ENCODE assay signal across 8 cellular contexts in the genomic region with DNA sequence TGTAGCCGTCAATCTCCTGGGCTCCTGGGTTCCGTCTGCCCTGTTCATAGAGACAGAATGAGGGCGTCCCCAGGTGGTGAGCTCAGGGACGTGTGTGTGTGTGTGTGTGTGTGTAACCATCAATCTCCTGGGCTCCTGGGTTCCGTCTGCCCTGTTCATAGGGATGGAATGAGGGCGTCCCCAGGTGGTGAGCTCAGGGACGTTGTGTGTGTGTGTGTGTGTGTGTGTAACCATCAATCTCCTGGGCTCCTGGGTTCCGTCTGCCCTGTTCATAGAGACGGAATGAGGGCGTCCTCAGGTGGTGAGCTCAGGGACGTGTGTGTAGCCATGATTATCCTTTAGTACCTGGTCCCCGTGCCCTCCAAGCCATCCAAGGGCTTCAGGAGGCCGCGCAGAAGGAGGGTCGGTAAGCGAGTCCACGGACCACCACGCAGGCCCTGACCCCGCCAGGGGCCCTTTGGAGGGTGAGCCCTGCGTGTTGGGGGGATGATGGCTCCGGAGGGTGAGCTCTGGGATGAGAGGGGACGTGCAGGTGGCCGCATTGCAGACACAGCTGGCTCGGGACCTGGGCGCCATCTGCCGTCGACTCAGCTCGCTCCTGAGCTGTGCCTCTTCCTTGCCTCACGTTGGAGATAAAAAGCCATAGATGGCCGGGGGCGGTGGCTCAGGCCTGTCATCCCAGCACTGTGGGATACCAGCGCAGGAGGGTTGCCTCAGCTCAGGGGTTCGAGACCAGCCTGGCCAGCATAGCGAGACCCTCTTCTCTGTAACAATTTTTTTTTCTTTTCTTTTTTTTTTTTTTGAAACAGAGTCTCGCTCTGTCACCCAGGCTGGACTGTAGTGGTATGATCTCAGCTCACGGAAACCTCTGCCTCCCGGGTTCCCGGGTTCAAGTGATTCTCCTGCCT. TPM values are rescaled to one million over a fixed set of nuclear protein-coding genes. Genes with fewer than 3 reads are reported as not detected.
A peak's percentile ranks its signal among the peaks of the same experiment; 100 is the strongest.
DNase-seq lines count a peak whose midpoint lies in the region; ATAC-seq, FAIRE-seq and TF ChIP-seq lines count a peak whose summit lies in the region.

No MANE protein-coding gene starts in this region.

- no peaks in the 10 kb centered on the region for H3K27me3 ChIP-seq in testis

- intact Hi-C loops in activated naive CD4-positive, alpha-beta T cell treated with anti-CD3 and anti-CD28 coated beads for 36 hours (cut with micrococcal nuclease): no loop called here
- intact Hi-C loops in testis (cut with DNase I; ENCODE audit: low total_unique reads): no loop called here

- TF ChIP-seq POLR2A in A549 (IDR thresholded peaks at IDR 0.05; ENCODE audit: low read length): no peak
- no peak for TF ChIP-seq POLR2A in testis (IDR thresholded peaks at IDR 0.05)

- H3K4me1 ChIP-seq in A549: peaks cover 28% of the 10 kb centered on the region; the same call in 2 of the 3 replicates
- peaks cover 13% of the 10 kb centered on the region for H3K4me1 ChIP-seq in testis

- 0 out of 2 replicates have a peak, but pooled peaks cover 2% of the 10 kb centered on the region for H3K27me3 Mint-ChIP-seq in HFFc6 (ENCODE audit: insufficient read depth)
- H3K27me3 Mint-ChIP-seq in activated naive CD4-positive, alpha-beta T cell treated with anti-CD3 and anti-CD28 coated beads for 36 hours (ENCODE audit: low read depth): no peaks in the 10 kb centered on the region

- peaks cover 6% of the 10 kb centered on the region for H3K9me3 Mint-ChIP-seq in HFFc6
- H3K9me3 Mint-ChIP-seq in activated naive CD4-positive, alpha-beta T cell treated with anti-CD3 and anti-CD28 coated beads for 36 hours: no peaks in the 10 kb centered on the region

- ATAC-seq in A549 (peak; percentile 68 to 76), GM18520 (IDR thresholded peaks at IDR 0.05; ENCODE audit: unreplicated experiment) (no peak), GM19035 (IDR thresholded peaks at IDR 0.05; ENCODE audit: unreplicated experiment) (no peak)

- peak; percentile 39 for TF ChIP-seq CTCF in A549 (IDR thresholded peaks at IDR 0.05)
- TF ChIP-seq CTCF in HFFc6 (IDR thresholded peaks at IDR 0.05): no peak
- no peak for TF ChIP-seq CTCF in testis (IDR thresholded peaks at IDR 0.05)

- H3K4me3 Mint-ChIP-seq in HFFc6: no peak overlapping the region
- H3K4me3 Mint-ChIP-seq in activated naive CD4-positive, alpha-beta T cell treated with anti-CD3 and anti-CD28 coated beads for 36 hours: peak overlapping the region; percentile 1

- H3K36me3 ChIP-seq in testis (ENCODE audit: low read depth, missing control alignments): no peaks in the 10 kb centered on the region

- TF ChIP-seq RAD21 in A549 (conservative IDR thresholded peaks at IDR 0.05 in 1 of 2, IDR thresholded peaks at IDR 0.05 in 1 of 2): peak; percentile 57 to 66

- peak; percentile 80 for FAIRE-seq in A549 (lab: Jason Lieb, UNC)

- H3K9me3 ChIP-seq in A549 (no peaks in the 10 kb centered on the region), testis (no peaks in the 10 kb centered on the region)

- POLR2A ChIA-PET in A549 (lab: Yijun Ruan, JAX): no interaction called here

- peak overlapping the region in 1 of 2 experiments; percentile 76; a peak in 3 of 6 replicates for H3K27ac ChIP-seq in A549
- no peak overlapping the region for H3K27ac ChIP-seq in testis

- peaks cover 5% of the 10 kb centered on the region for H3K36me3 Mint-ChIP-seq in HFFc6 (ENCODE audit: low read depth)
- H3K36me3 Mint-ChIP-seq in activated naive CD4-positive, alpha-beta T cell treated with anti-CD3 and anti-CD28 coated beads for 36 hours (ENCODE audit: low read depth): no peaks in the 10 kb centered on the region

- H3K4me3 ChIP-seq in A549 (0 out of 3 replicates have a peak overlapping the region, but pooled peaks have one; percentile 21), testis (no peak overlapping the region)

- peak overlapping the region; percentile 63 for H3K4me2 ChIP-seq in A549

- H3K27ac Mint-ChIP-seq in HFFc6: no peak overlapping the region
- no peak overlapping the region for H3K27ac Mint-ChIP-seq in activated naive CD4-positive, alpha-beta T cell treated with anti-CD3 and anti-CD28 coated beads for 36 hours

- no peaks in the 10 kb centered on the region for H3K4me1 Mint-ChIP-seq in HFFc6 (ENCODE audit: low read depth)
- peaks cover 16% of the 10 kb centered on the region for H3K4me1 Mint-ChIP-seq in activated naive CD4-positive, alpha-beta T cell treated with anti-CD3 and anti-CD28 coated beads for 36 hours (ENCODE audit: low read depth)

- no peak for TF ChIP-seq EP300 in A549 (IDR thresholded peaks at IDR 0.05)

- WGBS in A549 (ENCODE audit: missing lambda C conversion rate): 7% methylated on average over 30 of the region's 38 CpGs
- WGBS in testis, 2 donors: 69 to 77% methylated on average over 20 to 38 of the region's 38 CpGs

- CTCF ChIA-PET in A549 (lab: Yijun Ruan, JAX): no interaction called here
- CTCF ChIA-PET in activated naive CD4-positive, alpha-beta T cell treated with anti-CD3 and anti-CD28 coated beads for 36 hours (lab: Charles Lee): no interaction called here

- DNase-seq in A549 (ENCODE audit: low read depth in 1 of 2, low spot score in 1 of 2) (peak in 1 of 2 experiments; percentile 93), HFFc6 (peak; percentile 44), iPS DF 19.7 (ENCODE audit: low read depth, low spot score) (peak; percentile 69), testis (peak; percentile 52), C1 segment of cervical spinal cord (lab: John Stamatoyannopoulos, UW) (no peak)
- peak; percentile 66 for DNase-seq in activated naive CD4-positive, alpha-beta T cell treated with anti-CD3 and anti-CD28 coated beads for 36 hours

TF ChIP-seq in A549, 52 proteins besides CTCF, POLR2A, EP300 and RAD21:
- TF ChIP-seq RFX5 (IDR thresholded peaks at IDR 0.05): no peak
- no peak for TF ChIP-seq CEBPB (IDR thresholded peaks at IDR 0.05)
- no peak for TF ChIP-seq CBX8 (IDR thresholded peaks at IDR 0.05)
- TF ChIP-seq TP53 (CRISPR knock-in tag; IDR thresholded peaks at IDR 0.05): no peak
- no peak for TF ChIP-seq HDAC2 (IDR thresholded peaks at IDR 0.05)
- TF ChIP-seq, protein P1, sequence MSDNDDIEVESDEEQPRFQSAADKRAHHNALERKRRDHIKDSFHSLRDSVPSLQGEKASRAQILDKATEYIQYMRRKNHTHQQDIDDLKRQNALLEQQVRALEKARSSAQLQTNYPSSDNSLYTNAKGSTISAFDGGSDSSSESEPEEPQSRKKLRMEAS (IDR thresholded peaks at IDR 0.05): peak; percentile 6; the same call in 1 of the 2 replicates
- no peak for TF ChIP-seq ZSCAN20 (CRISPR knock-in tag; IDR thresholded peaks at IDR 0.05)
- no peak for TF ChIP-seq NFE2L2 (conservative IDR thresholded peaks at IDR 0.05; ENCODE audit: low read length)
- no peak for TF ChIP-seq GATA3 (IDR thresholded peaks at IDR 0.05; ENCODE audit: borderline replicate concordance)
- TF ChIP-seq JUNB (IDR thresholded peaks at IDR 0.05): no peak
- TF ChIP-seq SMC3 (IDR thresholded peaks at IDR 0.05): peak; percentile 40; the same call in 1 of the 3 replicates

RNA-seq across cellular contexts. Expression of a gene that starts 5.4 kb away (rescaled TPM):
- polyA plus RNA-seq in A549 (2011; rRNA removed): 22.9 and 26.0 TPM in 2 replicates
- 64.3 and 74.2 TPM in 2 replicates for polyA plus RNA-seq in A549 (2012; cell fraction: cytosol; rRNA removed)
- polyA plus RNA-seq in A549 (2012; cell fraction: nucleus; rRNA removed): 78.8 and 93.8 TPM in 2 replicates
- polyA plus RNA-seq in A549 (2017; fragmentation: RNase III; extraction: RNeasy Plus Mini Kit Qiagen cat#74134 plus additional on column Dnase treatment): 36.1 to 41.2 TPM (median 39.4 TPM) in 3 replicates
- polyA minus RNA-seq in A549 (2011; rRNA and poly(A)+ RNA removed): 10.2 and 14.8 TPM in 2 replicates
- 10 to 100 TPM; 35.1 to 40.2 (median 37.4) TPM for total RNA-seq in HFFc6 (2021; fragmentation: NEBNext Ultra II Directional; extraction: Animal tissue kit (Norgen Biotek cat#: 25700))
- total RNA-seq in activated naive CD4-positive, alpha-beta T cell treated with anti-CD3 and anti-CD28 coated beads for 36 hours: 10 to 100 TPM; 63.4 to 64.6 TPM
- 10 to 100 TPM; 43.8 to 74.3 TPM for total RNA-seq in testis
- polyA plus RNA-seq in testis (ENCODE audit: insufficient read depth, low read depth, low replicate concordance): 38.0 TPM

RNA-seq across cellular contexts. Expression of a gene that starts 42.8 kb away (rescaled TPM):
- polyA plus RNA-seq in A549 (2011; rRNA removed) (67.9 and 87.0 TPM in 2 replicates), A549 (2017; fragmentation: RNase III; extraction: RNeasy Plus Mini Kit Qiagen cat#74134 plus additional on column Dnase treatment) (60.7 to 70.3 TPM (median 64.6 TPM) in 3 replicates), testis (ENCODE audit: insufficient read depth, low read depth, low replicate concordance) (14.6 TPM)
- polyA plus RNA-seq in A549 (2012; cell fraction: cytosol; rRNA removed): 80.7 and 97.7 TPM in 2 replicates
- 200 and 211 TPM in 2 replicates for polyA plus RNA-seq in A549 (2012; cell fraction: nucleus; rRNA removed)
- polyA minus RNA-seq in A549 (2011; rRNA and poly(A)+ RNA removed): 101 and 220 TPM in 2 replicates
- total RNA-seq in HFFc6 (2021; fragmentation: NEBNext Ultra II Directional; extraction: Animal tissue kit (Norgen Biotek cat#: 25700)): 10 to 100 TPM; 23.4 to 30.6 (median 25.0) TPM
- total RNA-seq in activated naive CD4-positive, alpha-beta T cell treated with anti-CD3 and anti-CD28 coated beads for 36 hours: 10 to 100 TPM; 63.5 to 67.7 TPM
- 10 to 100 TPM; 15.7 to 24.0 TPM for total RNA-seq in testis

Comparison
In these comparisons a context has a peak if more than half of its experiments do, and no peak if none do; other contexts are left out.
1. ATAC-seq: peak in A549 (2 of 2); none in GM18520 (single experiment) and GM19035 (single experiment).
2. DNase-seq: peak in HFFc6 (single experiment), activated naive CD4-positive, alpha-beta T cell treated with anti-CD3 and anti-CD28 coated beads for 36 hours (single experiment), iPS DF 19.7 (single experiment) and testis (single experiment); none in C1 segment of cervical spinal cord (0 of 14).